Comparison of ENCODE assay signal across 13 cellular contexts in the genomic region with DNA sequence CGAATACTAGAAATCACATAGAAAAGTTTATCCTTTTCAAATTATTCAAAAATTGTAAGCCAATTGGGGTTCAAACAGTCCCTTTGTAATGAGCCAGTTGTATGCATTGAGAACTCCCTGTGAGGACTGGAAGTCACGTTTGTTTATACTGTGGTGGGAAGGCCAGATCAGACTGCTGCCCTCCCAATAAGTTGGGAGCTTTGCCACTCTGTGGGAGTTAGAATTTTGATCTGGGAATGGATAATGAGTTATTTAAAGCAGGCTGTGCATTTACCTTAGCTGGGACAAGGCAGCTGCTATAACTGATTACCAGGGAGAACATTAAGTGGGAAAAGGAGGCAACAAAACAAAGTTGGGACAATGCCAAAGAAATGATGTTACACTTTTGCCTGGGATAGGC.
"Had no signal": no experiment of that assay in that cellular context is flagged by ENCODE, and none has a peak within 500 bp of the region (broad histone marks: within the 10 kb centered on the region; RNA-seq: fewer than 3 reads in every experiment).

No MANE protein-coding gene starts in this region.

- H3K36me3 ChIP-seq: prostate gland had no signal

- H3K4me3 ChIP-seq: prostate gland, skin epidermis, thyroid gland had no signal

- H3K9me3 ChIP-seq: prostate gland, thyroid gland had no signal

- ATAC-seq: activated naive CD8-positive, alpha-beta T cell treated with anti-CD3 and anti-CD28 coated beads, Interleukin-2, amount 50 U/mL, for 24 hours; right cardiac atrium; stimulated activated naive B cell treated with anti-CD40 and anti-IgM and Interleukin-4, amounts not matched to agents 10 μg/mL and 1 μg/mL and 100 μg/mL, for 72 hours had no signal

- H3K4me1 Mint-ChIP-seq: activated naive CD8-positive, alpha-beta T cell treated with anti-CD3 and anti-CD28 coated beads, Interleukin-2, amount 50 U/mL, for 24 hours had no signal

- H3K4me1 ChIP-seq: prostate gland, thyroid gland had no signal

- H3K27me3 Mint-ChIP-seq: activated B cell treated with CpG ODN at 0.5 μM for 24 hours; activated naive CD8-positive, alpha-beta T cell treated with anti-CD3 and anti-CD28 coated beads, Interleukin-2, amount 50 U/mL, for 24 hours; natural killer cell treated with Interleukin-12 subunit alpha and Interleukin-12 subunit beta and Interleukin-15 and Interleukin-18, amount 100 ng/mL, for 72 hours; stimulated activated naive B cell treated with anti-CD40 and anti-IgM and Interleukin-4, amounts not matched to agents 10 μg/mL and 1 μg/mL and 100 μg/mL, for 72 hours had no signal

- H3K9me3 Mint-ChIP-seq: activated B cell treated with CpG ODN at 0.5 μM for 24 hours; activated naive CD8-positive, alpha-beta T cell treated with anti-CD3 and anti-CD28 coated beads, Interleukin-2, amount 50 U/mL, for 24 hours; natural killer cell treated with Interleukin-12 subunit alpha and Interleukin-12 subunit beta and Interleukin-15 and Interleukin-18, amount 100 ng/mL, for 72 hours had no signal

- DNase-seq: activated B cell treated with CpG ODN at 0.5 μM for 24 hours; activated CD4-positive, alpha-beta T cell treated with anti-CD3 and anti-CD28 coated beads for 48 hours; activated naive CD8-positive, alpha-beta T cell treated with anti-CD3 and anti-CD28 coated beads, Interleukin-2, amount 50 U/mL, for 24 hours; aorta; mesendoderm; right cardiac atrium; stimulated activated CD4-positive, alpha-beta T cell treated with anti-CD3 and anti-CD28 coated beads, Interleukin-15, amount 100 ng/mL, for 24 hours; stimulated activated CD4-positive, alpha-beta T cell treated with anti-CD3 and anti-CD28 coated beads, Interleukin-4, amount 100 ng/mL, for 1 hour; stimulated activated naive B cell treated with anti-CD40 and anti-IgM and Interleukin-4, amounts not matched to agents 10 μg/mL and 1 μg/mL and 100 μg/mL, for 72 hours; thyroid gland had no signal

- H3K4me3 Mint-ChIP-seq: activated B cell treated with CpG ODN at 0.5 μM for 24 hours; activated naive CD8-positive, alpha-beta T cell treated with anti-CD3 and anti-CD28 coated beads, Interleukin-2, amount 50 U/mL, for 24 hours; natural killer cell treated with Interleukin-12 subunit alpha and Interleukin-12 subunit beta and Interleukin-15 and Interleukin-18, amount 100 ng/mL, for 72 hours; stimulated activated naive B cell treated with anti-CD40 and anti-IgM and Interleukin-4, amounts not matched to agents 10 μg/mL and 1 μg/mL and 100 μg/mL, for 72 hours had no signal

- H3K27me3 ChIP-seq: thyroid gland had no signal

- H3K27ac Mint-ChIP-seq: activated B cell treated with CpG ODN at 0.5 μM for 24 hours; activated naive CD8-positive, alpha-beta T cell treated with anti-CD3 and anti-CD28 coated beads, Interleukin-2, amount 50 U/mL, for 24 hours; stimulated activated naive B cell treated with anti-CD40 and anti-IgM and Interleukin-4, amounts not matched to agents 10 μg/mL and 1 μg/mL and 100 μg/mL, for 72 hours had no signal

- H3K27ac ChIP-seq: prostate gland, skin epidermis, thyroid gland had no signal
